In the genomic region with DNA sequence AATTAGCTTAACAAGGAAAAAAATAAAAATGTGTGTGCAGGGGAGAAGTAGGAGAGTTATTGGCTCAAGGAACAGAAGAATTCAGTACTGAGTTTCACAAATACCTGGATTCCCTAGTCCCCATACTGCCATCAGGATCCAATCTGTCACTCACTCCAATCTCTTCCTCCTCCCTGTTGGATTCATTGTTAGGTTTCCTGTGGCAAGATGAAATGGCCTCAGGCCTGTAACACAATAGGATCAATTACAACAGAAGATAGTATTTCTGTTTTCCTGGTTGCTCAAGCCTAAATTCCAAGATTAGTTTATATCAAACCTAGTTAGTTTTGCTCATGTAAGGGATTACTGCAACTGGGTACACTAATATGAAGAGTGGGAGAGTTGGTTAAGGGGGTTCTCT, we compare ENCODE assay signal across 1 cellular context.
TF ChIP-seq lines count a peak whose summit lies in the region.

No MANE protein-coding gene starts in this region.

TF ChIP-seq in GM23338, 12 proteins besides CTCF, POLR2A, EP300 and RAD21:
- TF ChIP-seq, protein P1, sequence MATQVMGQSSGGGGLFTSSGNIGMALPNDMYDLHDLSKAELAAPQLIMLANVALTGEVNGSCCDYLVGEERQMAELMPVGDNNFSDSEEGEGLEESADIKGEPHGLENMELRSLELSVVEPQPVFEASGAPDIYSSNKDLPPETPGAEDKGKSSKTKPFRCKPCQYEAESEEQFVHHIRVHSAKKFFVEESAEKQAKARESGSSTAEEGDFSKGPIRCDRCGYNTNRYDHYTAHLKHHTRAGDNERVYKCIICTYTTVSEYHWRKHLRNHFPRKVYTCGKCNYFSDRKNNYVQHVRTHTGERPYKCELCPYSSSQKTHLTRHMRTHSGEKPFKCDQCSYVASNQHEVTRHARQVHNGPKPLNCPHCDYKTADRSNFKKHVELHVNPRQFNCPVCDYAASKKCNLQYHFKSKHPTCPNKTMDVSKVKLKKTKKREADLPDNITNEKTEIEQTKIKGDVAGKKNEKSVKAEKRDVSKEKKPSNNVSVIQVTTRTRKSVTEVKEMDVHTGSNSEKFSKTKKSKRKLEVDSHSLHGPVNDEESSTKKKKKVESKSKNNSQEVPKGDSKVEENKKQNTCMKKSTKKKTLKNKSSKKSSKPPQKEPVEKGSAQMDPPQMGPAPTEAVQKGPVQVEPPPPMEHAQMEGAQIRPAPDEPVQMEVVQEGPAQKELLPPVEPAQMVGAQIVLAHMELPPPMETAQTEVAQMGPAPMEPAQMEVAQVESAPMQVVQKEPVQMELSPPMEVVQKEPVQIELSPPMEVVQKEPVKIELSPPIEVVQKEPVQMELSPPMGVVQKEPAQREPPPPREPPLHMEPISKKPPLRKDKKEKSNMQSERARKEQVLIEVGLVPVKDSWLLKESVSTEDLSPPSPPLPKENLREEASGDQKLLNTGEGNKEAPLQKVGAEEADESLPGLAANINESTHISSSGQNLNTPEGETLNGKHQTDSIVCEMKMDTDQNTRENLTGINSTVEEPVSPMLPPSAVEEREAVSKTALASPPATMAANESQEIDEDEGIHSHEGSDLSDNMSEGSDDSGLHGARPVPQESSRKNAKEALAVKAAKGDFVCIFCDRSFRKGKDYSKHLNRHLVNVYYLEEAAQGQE (IDR thresholded peaks at IDR 0.05; ENCODE audit: unreplicated experiment), result no peak
- TF ChIP-seq EZH2phosphoT487 (IDR thresholded peaks at IDR 0.05; ENCODE audit: unreplicated experiment) (no peak), EZH2 (IDR thresholded peaks at IDR 0.05; ENCODE audit: low read depth, unreplicated experiment) (no peak), JUNB (IDR thresholded peaks at IDR 0.05; ENCODE audit: unreplicated experiment) (no peak), ZNF331 (CRISPR knock-in tag; IDR thresholded peaks at IDR 0.05; ENCODE audit: low read depth) (no peak), CREB1 (CRISPR knock-in tag; IDR thresholded peaks at IDR 0.05; ENCODE audit: low read depth) (no peak), POLR2AphosphoS5 (IDR thresholded peaks at IDR 0.05; ENCODE audit: low read depth) (no peak), STAT1 (IDR thresholded peaks at IDR 0.05; ENCODE audit: unreplicated experiment) (no peak), NANOG (IDR thresholded peaks at IDR 0.05; ENCODE audit: borderline replicate concordance) (no peak), ZNF114 (CRISPR knock-in tag; IDR thresholded peaks at IDR 0.05) (no peak)
- TF ChIP-seq, protein P2, sequence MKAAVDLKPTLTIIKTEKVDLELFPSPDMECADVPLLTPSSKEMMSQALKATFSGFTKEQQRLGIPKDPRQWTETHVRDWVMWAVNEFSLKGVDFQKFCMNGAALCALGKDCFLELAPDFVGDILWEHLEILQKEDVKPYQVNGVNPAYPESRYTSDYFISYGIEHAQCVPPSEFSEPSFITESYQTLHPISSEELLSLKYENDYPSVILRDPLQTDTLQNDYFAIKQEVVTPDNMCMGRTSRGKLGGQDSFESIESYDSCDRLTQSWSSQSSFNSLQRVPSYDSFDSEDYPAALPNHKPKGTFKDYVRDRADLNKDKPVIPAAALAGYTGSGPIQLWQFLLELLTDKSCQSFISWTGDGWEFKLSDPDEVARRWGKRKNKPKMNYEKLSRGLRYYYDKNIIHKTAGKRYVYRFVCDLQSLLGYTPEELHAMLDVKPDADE (IDR thresholded peaks at IDR 0.05), result no peak
- TF ChIP-seq, protein P3, sequence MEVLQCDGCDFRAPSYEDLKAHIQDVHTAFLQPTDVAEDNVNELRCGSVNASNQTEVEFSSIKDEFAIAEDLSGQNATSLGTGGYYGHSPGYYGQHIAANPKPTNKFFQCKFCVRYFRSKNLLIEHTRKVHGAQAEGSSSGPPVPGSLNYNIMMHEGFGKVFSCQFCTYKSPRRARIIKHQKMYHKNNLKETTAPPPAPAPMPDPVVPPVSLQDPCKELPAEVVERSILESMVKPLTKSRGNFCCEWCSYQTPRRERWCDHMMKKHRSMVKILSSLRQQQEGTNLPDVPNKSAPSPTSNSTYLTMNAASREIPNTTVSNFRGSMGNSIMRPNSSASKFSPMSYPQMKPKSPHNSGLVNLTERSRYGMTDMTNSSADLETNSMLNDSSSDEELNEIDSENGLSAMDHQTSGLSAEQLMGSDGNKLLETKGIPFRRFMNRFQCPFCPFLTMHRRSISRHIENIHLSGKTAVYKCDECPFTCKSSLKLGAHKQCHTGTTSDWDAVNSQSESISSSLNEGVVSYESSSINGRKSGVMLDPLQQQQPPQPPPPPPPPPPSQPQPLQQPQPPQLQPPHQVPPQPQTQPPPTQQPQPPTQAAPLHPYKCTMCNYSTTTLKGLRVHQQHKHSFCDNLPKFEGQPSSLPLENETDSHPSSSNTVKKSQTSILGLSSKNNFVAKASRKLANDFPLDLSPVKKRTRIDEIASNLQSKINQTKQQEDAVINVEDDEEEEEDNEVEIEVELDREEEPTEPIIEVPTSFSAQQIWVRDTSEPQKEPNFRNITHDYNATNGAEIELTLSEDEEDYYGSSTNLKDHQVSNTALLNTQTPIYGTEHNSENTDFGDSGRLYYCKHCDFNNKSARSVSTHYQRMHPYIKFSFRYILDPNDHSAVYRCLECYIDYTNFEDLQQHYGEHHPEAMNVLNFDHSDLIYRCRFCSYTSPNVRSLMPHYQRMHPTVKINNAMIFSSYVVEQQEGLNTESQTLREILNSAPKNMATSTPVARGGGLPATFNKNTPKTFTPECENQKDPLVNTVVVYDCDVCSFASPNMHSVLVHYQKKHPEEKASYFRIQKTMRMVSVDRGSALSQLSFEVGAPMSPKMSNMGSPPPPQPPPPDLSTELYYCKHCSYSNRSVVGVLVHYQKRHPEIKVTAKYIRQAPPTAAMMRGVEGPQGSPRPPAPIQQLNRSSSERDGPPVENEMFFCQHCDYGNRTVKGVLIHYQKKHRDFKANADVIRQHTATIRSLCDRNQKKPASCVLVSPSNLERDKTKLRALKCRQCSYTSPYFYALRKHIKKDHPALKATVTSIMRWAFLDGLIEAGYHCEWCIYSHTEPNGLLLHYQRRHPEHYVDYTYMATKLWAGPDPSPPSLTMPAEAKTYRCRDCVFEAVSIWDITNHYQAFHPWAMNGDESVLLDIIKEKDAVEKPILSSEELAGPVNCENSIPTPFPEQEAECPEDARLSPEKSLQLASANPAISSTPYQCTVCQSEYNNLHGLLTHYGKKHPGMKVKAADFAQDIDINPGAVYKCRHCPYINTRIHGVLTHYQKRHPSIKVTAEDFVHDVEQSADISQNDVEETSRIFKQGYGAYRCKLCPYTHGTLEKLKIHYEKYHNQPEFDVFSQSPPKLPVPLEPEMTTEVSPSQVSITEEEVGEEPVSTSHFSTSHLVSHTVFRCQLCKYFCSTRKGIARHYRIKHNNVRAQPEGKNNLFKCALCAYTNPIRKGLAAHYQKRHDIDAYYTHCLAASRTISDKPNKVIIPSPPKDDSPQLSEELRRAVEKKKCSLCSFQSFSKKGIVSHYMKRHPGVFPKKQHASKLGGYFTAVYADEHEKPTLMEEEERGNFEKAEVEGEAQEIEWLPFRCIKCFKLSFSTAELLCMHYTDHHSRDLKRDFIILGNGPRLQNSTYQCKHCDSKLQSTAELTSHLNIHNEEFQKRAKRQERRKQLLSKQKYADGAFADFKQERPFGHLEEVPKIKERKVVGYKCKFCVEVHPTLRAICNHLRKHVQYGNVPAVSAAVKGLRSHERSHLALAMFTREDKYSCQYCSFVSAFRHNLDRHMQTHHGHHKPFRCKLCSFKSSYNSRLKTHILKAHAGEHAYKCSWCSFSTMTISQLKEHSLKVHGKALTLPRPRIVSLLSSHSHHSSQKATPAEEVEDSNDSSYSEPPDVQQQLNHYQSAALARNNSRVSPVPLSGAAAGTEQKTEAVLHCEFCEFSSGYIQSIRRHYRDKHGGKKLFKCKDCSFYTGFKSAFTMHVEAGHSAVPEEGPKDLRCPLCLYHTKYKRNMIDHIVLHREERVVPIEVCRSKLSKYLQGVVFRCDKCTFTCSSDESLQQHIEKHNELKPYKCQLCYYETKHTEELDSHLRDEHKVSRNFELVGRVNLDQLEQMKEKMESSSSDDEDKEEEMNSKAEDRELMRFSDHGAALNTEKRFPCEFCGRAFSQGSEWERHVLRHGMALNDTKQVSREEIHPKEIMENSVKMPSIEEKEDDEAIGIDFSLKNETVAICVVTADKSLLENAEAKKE (CRISPR knock-in tag; IDR thresholded peaks at IDR 0.05), result no peak
TF ChIP-seq in GM23338: peak in this region for 0.
